ENCODE assay signal across 1 cellular context in genomic region chr7:122136033-122136432, GRCh38.
TF ChIP-seq lines count a peak whose summit lies in the region.

No MANE protein-coding gene starts in this region.

TF ChIP-seq in GM23338, 12 proteins besides CTCF, POLR2A, EP300 and RAD21:
- TF ChIP-seq, protein P1, sequence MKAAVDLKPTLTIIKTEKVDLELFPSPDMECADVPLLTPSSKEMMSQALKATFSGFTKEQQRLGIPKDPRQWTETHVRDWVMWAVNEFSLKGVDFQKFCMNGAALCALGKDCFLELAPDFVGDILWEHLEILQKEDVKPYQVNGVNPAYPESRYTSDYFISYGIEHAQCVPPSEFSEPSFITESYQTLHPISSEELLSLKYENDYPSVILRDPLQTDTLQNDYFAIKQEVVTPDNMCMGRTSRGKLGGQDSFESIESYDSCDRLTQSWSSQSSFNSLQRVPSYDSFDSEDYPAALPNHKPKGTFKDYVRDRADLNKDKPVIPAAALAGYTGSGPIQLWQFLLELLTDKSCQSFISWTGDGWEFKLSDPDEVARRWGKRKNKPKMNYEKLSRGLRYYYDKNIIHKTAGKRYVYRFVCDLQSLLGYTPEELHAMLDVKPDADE (IDR thresholded peaks at IDR 0.05) = no peak
- TF ChIP-seq JUNB (IDR thresholded peaks at IDR 0.05; ENCODE audit: unreplicated experiment) (no peak), ZNF114 (CRISPR knock-in tag; IDR thresholded peaks at IDR 0.05) (no peak), ZNF331 (CRISPR knock-in tag; IDR thresholded peaks at IDR 0.05; ENCODE audit: low read depth) (no peak), ZNF462 (CRISPR knock-in tag; IDR thresholded peaks at IDR 0.05) (no peak), EZH2 (IDR thresholded peaks at IDR 0.05; ENCODE audit: low read depth, unreplicated experiment) (no peak), POLR2AphosphoS5 (IDR thresholded peaks at IDR 0.05; ENCODE audit: low read depth) (no peak), NANOG (IDR thresholded peaks at IDR 0.05; ENCODE audit: borderline replicate concordance) (no peak), CREB1 (CRISPR knock-in tag; IDR thresholded peaks at IDR 0.05; ENCODE audit: low read depth) (no peak), STAT1 (IDR thresholded peaks at IDR 0.05; ENCODE audit: unreplicated experiment) (no peak), EZH2phosphoT487 (IDR thresholded peaks at IDR 0.05; ENCODE audit: unreplicated experiment) (no peak)
- TF ChIP-seq, protein P2, sequence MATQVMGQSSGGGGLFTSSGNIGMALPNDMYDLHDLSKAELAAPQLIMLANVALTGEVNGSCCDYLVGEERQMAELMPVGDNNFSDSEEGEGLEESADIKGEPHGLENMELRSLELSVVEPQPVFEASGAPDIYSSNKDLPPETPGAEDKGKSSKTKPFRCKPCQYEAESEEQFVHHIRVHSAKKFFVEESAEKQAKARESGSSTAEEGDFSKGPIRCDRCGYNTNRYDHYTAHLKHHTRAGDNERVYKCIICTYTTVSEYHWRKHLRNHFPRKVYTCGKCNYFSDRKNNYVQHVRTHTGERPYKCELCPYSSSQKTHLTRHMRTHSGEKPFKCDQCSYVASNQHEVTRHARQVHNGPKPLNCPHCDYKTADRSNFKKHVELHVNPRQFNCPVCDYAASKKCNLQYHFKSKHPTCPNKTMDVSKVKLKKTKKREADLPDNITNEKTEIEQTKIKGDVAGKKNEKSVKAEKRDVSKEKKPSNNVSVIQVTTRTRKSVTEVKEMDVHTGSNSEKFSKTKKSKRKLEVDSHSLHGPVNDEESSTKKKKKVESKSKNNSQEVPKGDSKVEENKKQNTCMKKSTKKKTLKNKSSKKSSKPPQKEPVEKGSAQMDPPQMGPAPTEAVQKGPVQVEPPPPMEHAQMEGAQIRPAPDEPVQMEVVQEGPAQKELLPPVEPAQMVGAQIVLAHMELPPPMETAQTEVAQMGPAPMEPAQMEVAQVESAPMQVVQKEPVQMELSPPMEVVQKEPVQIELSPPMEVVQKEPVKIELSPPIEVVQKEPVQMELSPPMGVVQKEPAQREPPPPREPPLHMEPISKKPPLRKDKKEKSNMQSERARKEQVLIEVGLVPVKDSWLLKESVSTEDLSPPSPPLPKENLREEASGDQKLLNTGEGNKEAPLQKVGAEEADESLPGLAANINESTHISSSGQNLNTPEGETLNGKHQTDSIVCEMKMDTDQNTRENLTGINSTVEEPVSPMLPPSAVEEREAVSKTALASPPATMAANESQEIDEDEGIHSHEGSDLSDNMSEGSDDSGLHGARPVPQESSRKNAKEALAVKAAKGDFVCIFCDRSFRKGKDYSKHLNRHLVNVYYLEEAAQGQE (IDR thresholded peaks at IDR 0.05; ENCODE audit: unreplicated experiment) = no peak
